ENCODE assay signal across 10 cellular contexts in the genomic region with DNA sequence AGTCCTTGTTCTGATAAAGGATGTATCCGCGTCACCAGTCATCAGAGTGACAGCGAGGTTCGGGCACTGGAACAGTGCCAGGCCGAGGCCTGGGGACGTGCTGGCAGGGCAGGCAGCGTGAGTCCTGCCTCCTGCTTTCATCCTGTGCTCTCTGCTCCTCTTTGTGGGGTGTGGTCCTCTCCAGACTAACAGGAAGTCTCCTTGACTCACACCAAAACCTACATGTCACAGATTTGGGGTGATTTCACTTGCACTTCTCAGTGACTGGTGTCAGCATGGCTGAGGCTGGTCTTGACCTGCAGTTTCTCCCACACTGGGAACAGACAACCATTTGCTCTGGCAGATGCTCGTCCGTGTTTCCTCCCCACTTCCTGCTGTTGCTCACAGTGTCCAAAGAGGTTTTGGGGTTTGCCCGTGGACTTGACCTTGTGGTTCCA. TPM values are rescaled to one million over a fixed set of nuclear protein-coding genes. Genes with fewer than 3 reads are reported as not detected.
A peak's percentile ranks its signal among the peaks of the same experiment; 100 is the strongest.
DNase-seq lines count a peak whose midpoint lies in the region; ATAC-seq lines count a peak whose summit lies in the region.
"Had no signal": no experiment of that assay in that cellular context is flagged by ENCODE, and none has a peak within 500 bp of the region (broad histone marks: within the 10 kb centered on the region; RNA-seq: fewer than 3 reads in every experiment).

No MANE protein-coding gene starts in this region.

- H3K4me1 Mint-ChIP-seq in memory B cell, result peaks cover 24% of the 10 kb centered on the region

- H3K36me3 ChIP-seq in aorta (ENCODE audit: control insufficient read depth in 1 of 2, insufficient read depth in 2 of 2, low read length in 1 of 2), result no peaks in the 10 kb centered on the region
- H3K36me3 ChIP-seq: adrenal gland had no signal

- 81 to 82% methylated on average over 10 of the region's 10 CpGs for WGBS in aorta, 2 donors

- intact Hi-C loops in aorta (cut with DNase I), result no loop called here

- no peaks in the 10 kb centered on the region for H3K36me3 Mint-ChIP-seq in memory B cell

- no peaks in the 10 kb centered on the region for H3K9me3 ChIP-seq in aorta (ENCODE audit: control insufficient read depth, low read length)
- H3K9me3 ChIP-seq: adrenal gland had no signal

- no peaks in the 10 kb centered on the region for H3K9me3 Mint-ChIP-seq in memory B cell

- ATAC-seq in GM21528 (IDR thresholded peaks at IDR 0.05; ENCODE audit: low FRiP score, unreplicated experiment), result peak; percentile 80
- peak; percentile 21 for ATAC-seq in memory B cell (ENCODE audit: low read depth)
- ATAC-seq in aorta (ENCODE audit: low FRiP score), result no peak

- H3K27me3 Mint-ChIP-seq in memory B cell, result no peaks in the 10 kb centered on the region

- peak; percentile 37 for DNase-seq in CMK (ENCODE audit: low read depth)
- DNase-seq in KG1 (lab: John Stamatoyannopoulos, UW), result peak; percentile 43
- DNase-seq in activated T-cell treated with anti-CD3 and anti-CD28 coated beads for 1 hour (ENCODE audit: low read depth), result peak; percentile 50
- no peak for DNase-seq in memory B cell (ENCODE audit: low spot score in 2 of 2)
- peak; percentile 56 to 83 for DNase-seq in aorta
- DNase-seq in NCI-H69 (lab: John Stamatoyannopoulos, UW), result no peak
- DNase-seq in cerebellum (ENCODE audit: low spot score), result no peak

- no peaks in the 10 kb centered on the region for H3K27me3 ChIP-seq in aorta (ENCODE audit: control insufficient read depth in 1 of 2, insufficient read depth in 2 of 2, low read length in 1 of 2)
- H3K27me3 ChIP-seq: adrenal gland had no signal

- H3K27ac Mint-ChIP-seq in memory B cell, result no peak overlapping the region

- H3K4me1 ChIP-seq in aorta (ENCODE audit: control insufficient read depth in 1 of 2, insufficient read depth in 2 of 2, low read length in 2 of 2), result peaks cover 2 to 3% of the 10 kb centered on the region in 2 donors
- H3K4me1 ChIP-seq: adrenal gland had no signal

- no peak overlapping the region for H3K27ac ChIP-seq in aorta (ENCODE audit: low read depth in 1 of 2, low read length in 2 of 2)

- H3K4me3 Mint-ChIP-seq in memory B cell, result no peak overlapping the region

- no peak overlapping the region for H3K4me3 ChIP-seq in aorta (ENCODE audit: low read length in 2 of 2)
- H3K4me3 ChIP-seq: adrenal gland had no signal

RNA-seq across cellular contexts. Expression of a gene that starts 8.8 kb away (rescaled TPM):
- total RNA-seq in aorta (1 to 10 TPM; 7.0 to 7.1 TPM), cerebellum (0.73 TPM)
- polyA plus RNA-seq in aorta, result 1 to 10 TPM in 1 of 2 donors, under 1 TPM in 1; 0.79 to 2.9 TPM
- total RNA-seq: myocyte had no signal

RNA-seq across cellular contexts. Expression of a gene that starts 50.7 kb away (rescaled TPM):
- not detected for total RNA-seq in aorta
- polyA plus RNA-seq in aorta, result not detected
- not detected for total RNA-seq in cerebellum
- total RNA-seq: adrenal gland, myocyte had no signal

Comparison
In these comparisons a context has a peak if more than half of its experiments do, and no peak if none do; other contexts are left out.
1. DNase-seq: peak in CMK (single experiment), KG1 (single experiment), activated T-cell treated with anti-CD3 and anti-CD28 coated beads for 1 hour (single experiment) and aorta (2 of 2); none in memory B cell (0 of 2), NCI-H69 (single experiment) and cerebellum (single experiment).